ENCODE assay signal across 1 cellular context in genomic region chr2:110482697-110483096, GRCh38. TPM values are rescaled to one million over a fixed set of nuclear protein-coding genes. Genes with fewer than 3 reads are reported as not detected.
"Had no signal": no experiment of that assay in that cellular context is flagged by ENCODE, and none has a peak within 500 bp of the region (broad histone marks: within the 10 kb centered on the region; RNA-seq: fewer than 3 reads in every experiment).

No MANE protein-coding gene starts in this region.

RNA-seq across cellular contexts. Expression of gene LIMS4, which starts 10.1 kb away (rescaled TPM):
- total RNA-seq: G401 had no signal
